In the genomic region with DNA sequence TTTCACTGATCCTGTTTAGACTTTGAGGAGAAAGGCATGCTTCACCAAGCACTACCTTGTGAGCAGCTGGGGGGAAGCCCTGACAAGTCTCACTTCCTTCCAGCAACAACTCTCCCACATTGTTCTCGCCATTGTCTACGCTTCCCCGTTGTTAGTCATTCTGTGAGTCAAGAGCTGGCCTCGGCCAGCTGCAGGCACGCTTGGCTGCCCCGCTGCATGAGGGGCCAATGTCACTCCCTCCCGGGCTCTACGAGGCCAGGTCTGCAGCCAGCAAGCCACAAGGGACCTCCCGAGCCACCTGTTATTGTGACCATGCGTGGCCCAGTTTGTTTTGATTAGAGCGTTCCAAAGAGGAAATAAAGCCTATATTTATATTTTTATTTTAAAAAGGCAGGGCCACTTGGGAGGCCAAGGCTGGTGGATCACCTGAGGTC, we compare ENCODE assay signal across 8 cellular contexts.
A peak's percentile ranks its signal among the peaks of the same experiment; 100 is the strongest.
DNase-seq lines count a peak whose midpoint lies in the region; ATAC-seq and FAIRE-seq lines count a peak whose summit lies in the region.

No MANE protein-coding gene starts in this region.

- ATAC-seq in GM18517 (IDR thresholded peaks at IDR 0.05; ENCODE audit: unreplicated experiment): peak; percentile 99
- peak; percentile 99 for ATAC-seq in HG02885 (IDR thresholded peaks at IDR 0.05; ENCODE audit: poor library complexity, unreplicated experiment)
- ATAC-seq in sciatic nerve: peak; percentile 37

- intact Hi-C loops in sciatic nerve (cut with DNase I): no loop called here

- DNase-seq in A172 (ENCODE audit: low spot score) (peak; percentile 68), NCI-H345 treated with DMSO at 0.1 percent for 48 hours (lab: John Stamatoyannopoulos, UW; ENCODE audit: unreplicated experiment) (peak; percentile 34), epithelial cell of prostate (ENCODE audit: low read depth, low spot score) (peak; percentile 97), sciatic nerve (ENCODE audit: low spot score) (no peak), DMS 273 treated with DMSO at 0.1 percent for 48 hours (lab: John Stamatoyannopoulos, UW) (no peak), HTR-8/SVneo (ENCODE audit: insufficient read length, low spot score) (no peak)

- H3K27ac ChIP-seq in epithelial cell of prostate: peak overlapping the region; percentile 90

- FAIRE-seq in HTR-8/SVneo (lab: Jason Lieb, UNC): no peak

Comparison
In these comparisons a context has a peak if more than half of its experiments do, and no peak if none do; other contexts are left out.
1. DNase-seq: peak in A172 (single experiment), NCI-H345 treated with DMSO at 0.1 percent for 48 hours (single experiment) and epithelial cell of prostate (single experiment); none in sciatic nerve (single experiment), DMS 273 treated with DMSO at 0.1 percent for 48 hours (single experiment) and HTR-8/SVneo (single experiment).
2. ATAC-seq: peak in every context shown above with its lines; median percentile 99 in GM18517; 99 in HG02885; 37 in sciatic nerve.